Comparison of ENCODE assay signal across 13 cellular contexts in the genomic region with DNA sequence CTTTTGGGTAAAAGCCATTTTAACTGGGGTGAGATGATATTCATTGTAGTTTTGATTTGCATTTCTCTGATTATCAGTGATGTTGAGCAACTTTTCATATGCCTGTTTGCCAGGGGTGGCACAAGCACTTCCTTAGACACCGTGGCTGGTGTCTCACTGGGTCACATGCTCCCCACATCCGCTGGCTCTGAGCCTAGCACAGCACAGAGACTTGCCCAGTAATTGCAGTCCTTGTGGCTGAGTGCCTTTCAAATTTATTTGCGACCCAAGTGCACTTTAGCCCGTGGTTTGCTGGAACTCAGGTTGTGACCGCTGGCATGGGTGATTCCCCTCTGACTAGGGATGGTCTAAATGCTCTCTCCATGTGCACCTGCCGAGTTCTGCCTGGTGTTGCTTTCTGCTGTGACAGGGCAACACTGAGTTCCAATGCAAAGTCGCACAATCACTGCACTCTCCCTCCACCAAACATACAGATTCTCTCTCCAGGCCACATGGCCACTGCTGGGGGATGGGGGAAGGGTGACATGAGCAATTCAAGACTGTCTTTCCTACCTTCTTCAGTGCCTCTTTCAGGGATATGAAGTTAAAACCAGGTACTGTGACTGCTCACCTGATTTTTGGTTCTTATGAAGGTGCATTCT.
DNase-seq lines count a peak whose midpoint lies in the region; ATAC-seq and TF ChIP-seq lines count a peak whose summit lies in the region.
"Had no signal": no experiment of that assay in that cellular context is flagged by ENCODE, and none has a peak within 500 bp of the region (broad histone marks: within the 10 kb centered on the region; RNA-seq: fewer than 3 reads in every experiment).

No MANE protein-coding gene starts in this region.

- intact Hi-C loops in lower lobe of right lung (cut with DNase I) (no loop called here), posterior vena cava (cut with DNase I) (no loop called here)

- H3K27ac ChIP-seq in lower lobe of right lung: no peak overlapping the region
- H3K27ac ChIP-seq: heart right ventricle, SJSA1 had no signal

- no peaks in the 10 kb centered on the region for H3K9me3 ChIP-seq in lower lobe of right lung
- H3K9me3 ChIP-seq: SJSA1 had no signal

- ATAC-seq in lower lobe of right lung: peak in 1 of 2 donors; percentile 62

- H3K4me1 ChIP-seq in lower lobe of right lung: no peaks in the 10 kb centered on the region
- H3K4me1 ChIP-seq: SJSA1 had no signal

- DNase-seq in NCI-H187 (lab: John Stamatoyannopoulos, UW) (peak; percentile 24 to 42), NCI-H187 treated with DMSO at 0.1 percent for 48 hours (lab: John Stamatoyannopoulos, UW) (no peak), Kasumi-1 (lab: John Stamatoyannopoulos, UW) (peak; percentile 34), UCSD-AML1 (lab: John Stamatoyannopoulos, UW; ENCODE audit: unreplicated experiment) (peak; percentile 2), lower lobe of right lung (peak; percentile 53), posterior vena cava (ENCODE audit: low spot score) (no peak), SK-N-DZ (ENCODE audit: low spot score) (no peak), NCI-H526 treated with DMSO at 0.1 percent for 48 hours (lab: John Stamatoyannopoulos, UW) (no peak)
- DNase-seq: activated T-cell treated with anti-CD3 and anti-CD28 coated beads for 4 hours, cerebellar nuclear complex, NCI-H1436 had no signal

- no peak overlapping the region for H3K4me3 ChIP-seq in lower lobe of right lung
- H3K4me3 ChIP-seq: heart right ventricle, SJSA1 had no signal

- no peaks in the 10 kb centered on the region for H3K27me3 ChIP-seq in lower lobe of right lung (ENCODE audit: low read depth)
- H3K27me3 ChIP-seq: heart right ventricle, SJSA1 had no signal

- H3K36me3 ChIP-seq in lower lobe of right lung: no peaks in the 10 kb centered on the region
- H3K36me3 ChIP-seq: heart right ventricle, SJSA1 had no signal

- no peak for TF ChIP-seq CTCF in lower lobe of right lung (IDR thresholded peaks at IDR 0.05)

Comparison
In these comparisons a context has a peak if more than half of its experiments do, and no peak if none do; other contexts are left out.
1. DNase-seq: peak in NCI-H187 (2 of 2), Kasumi-1 (2 of 2), UCSD-AML1 (single experiment) and lower lobe of right lung (single experiment); none in NCI-H187 treated with DMSO at 0.1 percent for 48 hours (single experiment), posterior vena cava (single experiment), SK-N-DZ (single experiment) and NCI-H526 treated with DMSO at 0.1 percent for 48 hours (single experiment).